Comparison of ENCODE assay signal across 14 cellular contexts in genomic region chr6:7152467-7152866, GRCh38. TPM values are rescaled to one million over a fixed set of nuclear protein-coding genes. Genes with fewer than 3 reads are reported as not detected.
DNase-seq lines count a peak whose midpoint lies in the region; ATAC-seq and TF ChIP-seq lines count a peak whose summit lies in the region.
"Had no signal": no experiment of that assay in that cellular context is flagged by ENCODE, and none has a peak within 500 bp of the region (broad histone marks: within the 10 kb centered on the region; RNA-seq: fewer than 3 reads in every experiment).

No MANE protein-coding gene starts in this region.

- H3K4me1 ChIP-seq in lower lobe of right lung (peaks cover 80% of the 10 kb centered on the region), smooth muscle cell (ENCODE audit: low read depth) (peaks cover 42% of the 10 kb centered on the region), testis (peaks cover 46% of the 10 kb centered on the region)

- H3K9ac ChIP-seq in smooth muscle cell (ENCODE audit: low read depth), result no peak overlapping the region

- TF ChIP-seq CTCF in VCaP (conservative IDR thresholded peaks at IDR 0.05) (no peak), lower lobe of right lung (IDR thresholded peaks at IDR 0.05) (no peak), smooth muscle cell (IDR thresholded peaks at IDR 0.05; ENCODE audit: borderline replicate concordance, insufficient read depth, poor library complexity, severe bottlenecking) (no peak), testis (IDR thresholded peaks at IDR 0.05) (no peak)

- DNase-seq in DMS79 treated with DMSO at 0.1 percent for 48 hours (lab: John Stamatoyannopoulos, UW), result peak; percentile 4
- no peak for DNase-seq in DMS79 (lab: John Stamatoyannopoulos, UW)
- no peak for DNase-seq in lower lobe of right lung
- DNase-seq in smooth muscle cell (lab: John Stamatoyannopoulos, UW; ENCODE audit: unreplicated experiment), result no peak
- DNase-seq in testis, result no peak
- DNase-seq in stimulated activated CD4-positive, alpha-beta T cell treated with anti-CD3 and anti-CD28 coated beads, Interleukin-1b, Interleukin-23, amount 100 ng/mL, for 48 hours, result no peak
- DNase-seq: effector CD4-positive, alpha-beta T cell; NCI-H1105; SJCRH30; WERI-Rb-1 had no signal

- no peak overlapping the region for H3K4me2 ChIP-seq in smooth muscle cell

- peaks cover 99% of the 10 kb centered on the region for H4K20me1 ChIP-seq in smooth muscle cell (ENCODE audit: low read depth)

- peak overlapping the region; percentile 31; the same call in 1 of the 2 replicates for H3K27ac ChIP-seq in VCaP
- H3K27ac ChIP-seq in lower lobe of right lung, result peak overlapping the region; percentile 33
- peak overlapping the region; percentile 13 for H3K27ac ChIP-seq in smooth muscle cell (ENCODE audit: low read depth)
- no peak overlapping the region for H3K27ac ChIP-seq in testis
- H3K27ac ChIP-seq: 22Rv1, ascending aorta, SJCRH30, WERI-Rb-1 had no signal

- TF ChIP-seq POLR2A in testis (IDR thresholded peaks at IDR 0.05), result no peak

- no peaks in the 10 kb centered on the region for H3F3A ChIP-seq in smooth muscle cell (ENCODE audit: low read depth)

- no peaks in the 10 kb centered on the region for H3K36me3 ChIP-seq in lower lobe of right lung
- H3K36me3 ChIP-seq in smooth muscle cell (ENCODE audit: low read depth), result no peaks in the 10 kb centered on the region
- H3K36me3 ChIP-seq in testis (ENCODE audit: low read depth, missing control alignments), result no peaks in the 10 kb centered on the region
- H3K36me3 ChIP-seq: ascending aorta, SJCRH30 had no signal

- H3K79me2 ChIP-seq in smooth muscle cell (ENCODE audit: low read depth), result peaks cover 96% of the 10 kb centered on the region

- ATAC-seq in lower lobe of right lung (peak; percentile 39 to 67), HG03354 (IDR thresholded peaks at IDR 0.05; ENCODE audit: poor library complexity, severe bottlenecking, unreplicated experiment) (no peak)

- H3K9me3 ChIP-seq in lower lobe of right lung (no peaks in the 10 kb centered on the region), smooth muscle cell (replicated peaks; ENCODE audit: low read depth) (no peaks in the 10 kb centered on the region), testis (no peaks in the 10 kb centered on the region)
- H3K9me3 ChIP-seq: ascending aorta, SJCRH30 had no signal

- intact Hi-C loops in lower lobe of right lung (cut with DNase I) (no loop called here), testis (cut with DNase I; ENCODE audit: low total_unique reads) (no loop called here)

- no peak overlapping the region for H2AFZ ChIP-seq in smooth muscle cell (ENCODE audit: low read depth)

- no peaks in the 10 kb centered on the region for H3K27me3 ChIP-seq in lower lobe of right lung (ENCODE audit: low read depth)
- no peaks in the 10 kb centered on the region for H3K27me3 ChIP-seq in smooth muscle cell (ENCODE audit: low read depth)
- H3K27me3 ChIP-seq in testis, result no peaks in the 10 kb centered on the region
- H3K27me3 ChIP-seq: ascending aorta, SJCRH30 had no signal

- H3K4me3 ChIP-seq in lower lobe of right lung (no peak overlapping the region), smooth muscle cell (no peak overlapping the region), testis (no peak overlapping the region)
- H3K4me3 ChIP-seq: ascending aorta, SJCRH30 had no signal

RNA-seq across cellular contexts. Expression of gene RREB1, which starts 44.7 kb away (rescaled TPM):
- total RNA-seq in lower lobe of right lung (62.8 TPM), smooth muscle cell (19.8 and 26.1 TPM in 2 replicates), testis (10 to 100 TPM; 75.0 to 79.2 TPM)
- polyA plus RNA-seq in smooth muscle cell (13.2 and 17.7 TPM in 2 replicates), testis (ENCODE audit: insufficient read depth, low read depth, low replicate concordance) (30.0 TPM)

Comparison
In these comparisons a context has a peak if more than half of its experiments do, and no peak if none do; other contexts are left out.
1. H3K27ac ChIP-seq: peak in VCaP (single experiment), lower lobe of right lung (single experiment) and smooth muscle cell (single experiment); none in testis (0 of 2).